16 cellular contexts compared by ENCODE assay signal in the genomic region with DNA sequence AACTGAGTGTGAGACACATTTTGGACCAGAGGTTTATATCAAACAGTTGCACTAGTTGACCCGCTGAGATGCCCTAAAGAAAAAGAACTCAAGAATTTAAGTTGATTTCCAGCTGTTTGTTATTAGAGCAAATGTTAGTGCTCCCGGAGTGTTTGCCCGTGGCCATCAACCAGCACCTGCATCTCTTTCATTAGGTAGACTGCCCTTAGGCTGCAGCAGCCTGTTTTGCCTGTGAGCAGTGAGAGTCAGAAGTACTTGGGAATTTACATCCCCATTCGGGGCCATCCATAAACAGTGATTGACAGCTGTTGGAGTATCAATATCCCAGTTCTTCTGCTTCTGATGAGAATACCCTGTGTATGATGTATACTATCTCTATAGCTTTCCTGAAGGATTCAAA.
A peak's percentile ranks its signal among the peaks of the same experiment; 100 is the strongest.
DNase-seq lines count a peak whose midpoint lies in the region; ATAC-seq, FAIRE-seq and TF ChIP-seq lines count a peak whose summit lies in the region.
"Had no signal": no experiment of that assay in that cellular context is flagged by ENCODE, and none has a peak within 500 bp of the region (broad histone marks: within the 10 kb centered on the region; RNA-seq: fewer than 3 reads in every experiment).

No MANE protein-coding gene starts in this region.

- H3K9ac ChIP-seq in astrocyte (ENCODE audit: low read length): no peak overlapping the region
- H3K9ac ChIP-seq: BLaER1 treated with 17β-estradiol and CSF1 and Interleukin-3, amounts not matched to agents 10 nM and 100 nM; GM23248 had no signal

- no peak overlapping the region for H3K27ac ChIP-seq in astrocyte (ENCODE audit: low read depth, low read length)
- H3K27ac ChIP-seq: BLaER1 treated with 17β-estradiol and CSF1 and Interleukin-3, amounts not matched to agents 10 nM and 100 nM; GM23248 had no signal

- no peaks in the 10 kb centered on the region for H3K36me3 ChIP-seq in astrocyte (ENCODE audit: insufficient read depth, low read length)
- H3K36me3 ChIP-seq: BLaER1 treated with 17β-estradiol and CSF1 and Interleukin-3, amounts not matched to agents 10 nM and 100 nM; HAP-1 had no signal

- peaks cover 15% of the 10 kb centered on the region for H3K4me1 Mint-ChIP-seq in astrocyte (ENCODE audit: low read depth, unreplicated experiment)
- H3K4me1 Mint-ChIP-seq: CD4-positive, CD25-positive, alpha-beta regulatory T cell had no signal

- H3K9me3 ChIP-seq in astrocyte (ENCODE audit: insufficient read depth, low read depth, low read length): no peaks in the 10 kb centered on the region
- H3K9me3 ChIP-seq: BLaER1 treated with 17β-estradiol and CSF1 and Interleukin-3, amounts not matched to agents 10 nM and 100 nM; HAP-1 had no signal

- peaks cover 4% of the 10 kb centered on the region for H3K36me3 Mint-ChIP-seq in astrocyte (ENCODE audit: low read depth, unreplicated experiment)
- H3K36me3 Mint-ChIP-seq: CD4-positive, CD25-positive, alpha-beta regulatory T cell had no signal

- DNase-seq in ELF-1 (ENCODE audit: low read depth, low spot score): peak; percentile 36
- peak; percentile 10 to 51 for DNase-seq in NCI-H526 (lab: John Stamatoyannopoulos, UW)
- no peak for DNase-seq in astrocyte (ENCODE audit: low read depth)
- peak; percentile 54 for DNase-seq in islet precursor cell
- no peak for DNase-seq in NCI-H146 (lab: John Stamatoyannopoulos, UW)
- no peak for DNase-seq in sciatic nerve (ENCODE audit: low spot score)
- no peak for DNase-seq in GDM1 (lab: John Stamatoyannopoulos, UW)
- DNase-seq: ACHN; CD4-positive, CD25-positive, alpha-beta regulatory T cell; GM23248; HFFc6 had no signal

- no peak for TF ChIP-seq CTCF in astrocyte (IDR thresholded peaks at IDR 0.05; ENCODE audit: insufficient read depth, low read depth, low read length)

- no peaks in the 10 kb centered on the region for H3K27me3 Mint-ChIP-seq in astrocyte (ENCODE audit: low read depth, unreplicated experiment)
- H3K27me3 Mint-ChIP-seq: CD4-positive, CD25-positive, alpha-beta regulatory T cell had no signal

- H3K27me3 ChIP-seq in astrocyte (ENCODE audit: insufficient read depth, low read length): no peaks in the 10 kb centered on the region

- intact Hi-C loops in sciatic nerve (cut with DNase I): no loop called here

- no peaks in the 10 kb centered on the region for H3K79me2 ChIP-seq in astrocyte (ENCODE audit: insufficient read depth, low read length)

- no peak overlapping the region for H3K4me3 ChIP-seq in astrocyte (ENCODE audit: insufficient read depth, low read depth, low read length)
- H3K4me3 ChIP-seq: BLaER1 treated with 17β-estradiol and CSF1 and Interleukin-3, amounts not matched to agents 10 nM and 100 nM; GM23248; HAP-1 had no signal

- no peak overlapping the region for H3K4me3 Mint-ChIP-seq in astrocyte (ENCODE audit: unreplicated experiment)
- H3K4me3 Mint-ChIP-seq: CD4-positive, CD25-positive, alpha-beta regulatory T cell; HFFc6 had no signal

- no peaks in the 10 kb centered on the region for H3K9me3 Mint-ChIP-seq in astrocyte (ENCODE audit: unreplicated experiment)
- H3K9me3 Mint-ChIP-seq: HFFc6 had no signal

- no peaks in the 10 kb centered on the region for H3K4me1 ChIP-seq in astrocyte (ENCODE audit: insufficient read depth, low read length)
- H3K4me1 ChIP-seq: HAP-1 had no signal

- no peak for FAIRE-seq in astrocyte (lab: Jason Lieb, UNC)
- FAIRE-seq: GM12891, HepG2, HTR-8/SVneo had no signal

- no peaks in the 10 kb centered on the region for H4K20me1 ChIP-seq in astrocyte (ENCODE audit: insufficient read depth, low read length)
- H4K20me1 ChIP-seq: BLaER1 treated with 17β-estradiol and CSF1 and Interleukin-3, amounts not matched to agents 10 nM and 100 nM had no signal

- H2AFZ ChIP-seq in astrocyte (ENCODE audit: low read depth, low read length): no peak overlapping the region
- H2AFZ ChIP-seq: GM23248 had no signal

- no peak for ATAC-seq in sciatic nerve
- ATAC-seq: HepG2 had no signal

- no peak overlapping the region for H3K4me2 ChIP-seq in astrocyte (ENCODE audit: low read length)
- H3K4me2 ChIP-seq: BLaER1 treated with 17β-estradiol and CSF1 and Interleukin-3, amounts not matched to agents 10 nM and 100 nM had no signal

- H3K27ac Mint-ChIP-seq in astrocyte (ENCODE audit: unreplicated experiment): peak overlapping the region; percentile 17
- H3K27ac Mint-ChIP-seq: CD4-positive, CD25-positive, alpha-beta regulatory T cell; HFFc6 had no signal

Comparison
In these comparisons a context has a peak if more than half of its experiments do, and no peak if none do; other contexts are left out.
1. DNase-seq: peak in ELF-1 (single experiment), NCI-H526 (2 of 2) and islet precursor cell (single experiment); none in astrocyte (single experiment), NCI-H146 (single experiment), sciatic nerve (single experiment) and GDM1 (single experiment).